In genomic region chr22:41687901-41688364, GRCh38 we compare ENCODE assay signal across 8 cellular contexts. TPM values are rescaled to one million over a fixed set of nuclear protein-coding genes. Genes with fewer than 3 reads are reported as not detected.
DNase-seq lines count a peak whose midpoint lies in the region; ATAC-seq and TF ChIP-seq lines count a peak whose summit lies in the region.

No MANE protein-coding gene starts in this region.

- peaks cover 18% of the 10 kb centered on the region for H4K20me1 ChIP-seq in OCI-LY3 (ENCODE audit: insufficient read depth, low read length)

- no peak for TF ChIP-seq POLR2A in breast epithelium (IDR thresholded peaks at IDR 0.05)

- peaks cover 62% of the 10 kb centered on the region for H3K79me2 ChIP-seq in OCI-LY3 (ENCODE audit: low read length)

- DNase-seq in AG09309 (ENCODE audit: low read depth) (no peak), breast epithelium (ENCODE audit: low spot score in 2 of 2) (no peak), iris pigment epithelial cell (ENCODE audit: low read depth) (peak; percentile 33)
- DNase-seq in stimulated activated CD8-positive, alpha-beta memory T cell treated with anti-CD3 and anti-CD28 coated beads, Interleukin-4, amount 100 ng/mL, for 48 hours: peak; percentile 44

- H3K4me3 ChIP-seq in AG09309 (ENCODE audit: control insufficient read depth, low read depth, low read length) (peak overlapping the region; percentile 95), OCI-LY3 (ENCODE audit: low read length) (peak overlapping the region; percentile 83), breast epithelium (peak overlapping the region; percentile 67 to 95 (median 81))

- ATAC-seq in GM19324 (IDR thresholded peaks at IDR 0.05; ENCODE audit: low FRiP score, unreplicated experiment) (peak; percentile 14), HG02970 (IDR thresholded peaks at IDR 0.05; ENCODE audit: low FRiP score, unreplicated experiment) (no peak), HG03135 (IDR thresholded peaks at IDR 0.05; ENCODE audit: unreplicated experiment) (no peak)

- no peak for TF ChIP-seq CTCF in AG09309 (IDR thresholded peaks at IDR 0.05; ENCODE audit: control insufficient read depth, insufficient read depth, low read depth, low read length, missing control alignments)
- TF ChIP-seq CTCF in OCI-LY3 (IDR thresholded peaks at IDR 0.05; ENCODE audit: low read depth, low read length): no peak
- no peak for TF ChIP-seq CTCF in breast epithelium (IDR thresholded peaks at IDR 0.05)

- H3K4me2 ChIP-seq in OCI-LY3 (ENCODE audit: low read length): peak overlapping the region; percentile 83

- H3K27me3 ChIP-seq in OCI-LY3 (ENCODE audit: low read depth, low read length): no peaks in the 10 kb centered on the region
- no peaks in the 10 kb centered on the region for H3K27me3 ChIP-seq in breast epithelium

- 0 out of 2 replicates have a peak overlapping the region, but pooled peaks have one; percentile 1 for H2AFZ ChIP-seq in OCI-LY3 (ENCODE audit: low read depth, low read length)

- H3K4me1 ChIP-seq in OCI-LY3 (ENCODE audit: low read length): peaks cover 10% of the 10 kb centered on the region
- H3K4me1 ChIP-seq in breast epithelium: peaks cover 0 to 6% of the 10 kb centered on the region in 2 donors

- H3K27ac ChIP-seq in OCI-LY3 (ENCODE audit: low read length) (peak overlapping the region; percentile 81), breast epithelium (peak overlapping the region; percentile 97 to 98)

- peak overlapping the region; percentile 96 for H3K9ac ChIP-seq in OCI-LY3 (ENCODE audit: low read length)

- H3K36me3 ChIP-seq in OCI-LY3 (replicated peaks; ENCODE audit: low read depth, low read length) (peaks cover 6% of the 10 kb centered on the region), breast epithelium (no peaks in the 10 kb centered on the region)

- no peaks in the 10 kb centered on the region for H3K9me3 ChIP-seq in OCI-LY3 (ENCODE audit: insufficient read depth, low read length)
- no peaks in the 10 kb centered on the region for H3K9me3 ChIP-seq in breast epithelium

- intact Hi-C loops in breast epithelium (cut with DNase I; ENCODE audit: low total_unique reads): no loop called here

RNA-seq across cellular contexts. Expression of gene SNU13, which starts 0.7 kb away (rescaled TPM):
- total RNA-seq in breast epithelium: 100 to 1,000 TPM in 2 of 3 donors, 10 to 100 TPM in 1; 97.9 to 145 (median 127) TPM

RNA-seq across cellular contexts. Expression of gene MEI1, which starts 11.4 kb away (rescaled TPM):
- total RNA-seq in breast epithelium: 10 to 100 TPM in 1 of 3 donors, 1 to 10 TPM in 2; 1.3 to 12.1 (median 4.3) TPM

Comparison
In these comparisons a context has a peak if more than half of its experiments do, and no peak if none do; other contexts are left out.
1. DNase-seq: peak in iris pigment epithelial cell (single experiment) and stimulated activated CD8-positive, alpha-beta memory T cell treated with anti-CD3 and anti-CD28 coated beads, Interleukin-4, amount 100 ng/mL, for 48 hours (single experiment); none in AG09309 (single experiment) and breast epithelium (0 of 2).
2. Peak in every context shown above with its lines, with median percentiles within 50 percentile points of each other: H3K4me3 ChIP-seq.